ENCODE assay signal across 7 cellular contexts in the genomic region with DNA sequence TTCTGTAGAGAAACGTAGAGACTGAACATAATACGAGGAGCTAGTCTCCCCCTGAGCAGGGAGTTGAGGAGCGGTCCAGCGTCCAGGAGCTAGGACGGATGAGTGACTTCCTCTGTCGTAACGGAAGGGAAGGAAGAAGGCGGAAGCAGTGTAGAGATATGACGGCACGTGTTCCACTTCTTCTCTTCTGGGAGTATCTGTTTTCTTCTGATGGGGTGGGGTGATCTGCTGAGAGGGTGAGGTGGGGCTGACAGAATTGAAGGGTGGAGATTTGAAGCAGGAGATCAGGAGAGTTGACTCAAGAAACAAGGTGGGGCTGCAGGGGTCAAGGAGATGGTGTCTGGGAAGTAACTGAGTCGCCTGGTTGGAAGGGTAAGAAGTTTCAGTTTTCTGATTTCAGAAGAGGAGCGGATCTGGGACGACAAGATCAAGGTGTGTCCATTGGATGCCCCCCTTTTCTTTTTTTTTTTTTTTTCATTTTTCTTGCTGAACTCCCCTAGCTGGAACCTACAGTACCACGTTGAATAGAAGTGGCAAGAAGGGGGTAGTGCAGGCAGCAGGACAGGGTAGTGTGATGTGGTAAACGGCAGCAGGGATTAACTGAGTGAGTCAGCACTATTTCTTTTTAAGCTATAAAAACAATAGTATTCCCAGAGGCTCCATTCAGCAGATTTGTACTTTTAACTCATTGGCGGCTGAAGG. TPM values are rescaled to one million over a fixed set of nuclear protein-coding genes. Genes with fewer than 3 reads are reported as not detected.
DNase-seq lines count a peak whose midpoint lies in the region; ATAC-seq and TF ChIP-seq lines count a peak whose summit lies in the region.

No MANE protein-coding gene starts in this region.

- peak; percentile 20 for TF ChIP-seq CTCF in fibroblast of mammary gland (conservative IDR thresholded peaks at IDR 0.05; ENCODE audit: control insufficient read depth, insufficient read depth, low read depth, low read length)

- H3K4me3 ChIP-seq in fibroblast of mammary gland (ENCODE audit: control insufficient read depth, low read depth, low read length), result peak overlapping the region; percentile 12

- ATAC-seq in T-helper 17 cell, result no peak
- ATAC-seq in stimulated activated effector memory CD8-positive, alpha-beta T cell treated with anti-CD3 and anti-CD28 coated beads, Interleukin-12 subunit alpha, Interleukin-12 subunit beta, amount 100 ng/mL, for 72 hours, result peak; percentile 50
- ATAC-seq in HG03025 (IDR thresholded peaks at IDR 0.05; ENCODE audit: low FRiP score, unreplicated experiment), result no peak
- ATAC-seq in HG02610 (IDR thresholded peaks at IDR 0.05; ENCODE audit: unreplicated experiment), result no peak

- peaks cover 17% of the 10 kb centered on the region for H3K27me3 Mint-ChIP-seq in T-helper 17 cell

- peaks cover 7% of the 10 kb centered on the region for H3K36me3 Mint-ChIP-seq in T-helper 17 cell (ENCODE audit: low read depth)
- no peaks in the 10 kb centered on the region for H3K36me3 Mint-ChIP-seq in stimulated activated effector memory CD8-positive, alpha-beta T cell treated with anti-CD3 and anti-CD28 coated beads, Interleukin-12 subunit alpha, Interleukin-12 subunit beta, amount 100 ng/mL, for 72 hours

- H3K9me3 Mint-ChIP-seq in stimulated activated effector memory CD8-positive, alpha-beta T cell treated with anti-CD3 and anti-CD28 coated beads, Interleukin-12 subunit alpha, Interleukin-12 subunit beta, amount 100 ng/mL, for 72 hours, result peaks cover 4% of the 10 kb centered on the region

- peak overlapping the region; percentile 78 for H3K4me3 Mint-ChIP-seq in T-helper 17 cell
- H3K4me3 Mint-ChIP-seq in stimulated activated effector memory CD8-positive, alpha-beta T cell treated with anti-CD3 and anti-CD28 coated beads, Interleukin-12 subunit alpha, Interleukin-12 subunit beta, amount 100 ng/mL, for 72 hours, result peak overlapping the region; percentile 58

- H3K9me3 ChIP-seq in T-helper 17 cell (ENCODE audit: control insufficient read depth, low read length, poor library complexity, severe bottlenecking), result no peaks in the 10 kb centered on the region

- H3K4me1 Mint-ChIP-seq in T-helper 17 cell, result peaks cover 9% of the 10 kb centered on the region
- H3K4me1 Mint-ChIP-seq in stimulated activated effector memory CD8-positive, alpha-beta T cell treated with anti-CD3 and anti-CD28 coated beads, Interleukin-12 subunit alpha, Interleukin-12 subunit beta, amount 100 ng/mL, for 72 hours, result peaks cover 14% of the 10 kb centered on the region

- DNase-seq in HCEC 1CT, result peak; percentile 61
- no peak for DNase-seq in T-helper 17 cell
- peak; percentile 82 for DNase-seq in fibroblast of mammary gland (ENCODE audit: low read depth)
- no peak for DNase-seq in stimulated activated effector memory CD8-positive, alpha-beta T cell treated with anti-CD3 and anti-CD28 coated beads, Interleukin-12 subunit alpha, Interleukin-12 subunit beta, amount 100 ng/mL, for 72 hours (ENCODE audit: low spot score in 2 of 2)
- DNase-seq in C1 segment of cervical spinal cord (lab: John Stamatoyannopoulos, UW), result no peak

- H3K27ac Mint-ChIP-seq in T-helper 17 cell, result peak overlapping the region; percentile 10
- peak overlapping the region; percentile 69 for H3K27ac Mint-ChIP-seq in stimulated activated effector memory CD8-positive, alpha-beta T cell treated with anti-CD3 and anti-CD28 coated beads, Interleukin-12 subunit alpha, Interleukin-12 subunit beta, amount 100 ng/mL, for 72 hours

RNA-seq across cellular contexts. Expression of a gene that starts 50.7 kb away (rescaled TPM):
- total RNA-seq in T-helper 17 cell, result 10 to 100 TPM; 29.7 to 37.9 TPM

RNA-seq across cellular contexts. Expression of a gene that starts 58.9 kb away (rescaled TPM):
- 1 to 10 TPM; 1.6 to 3.1 TPM for total RNA-seq in T-helper 17 cell

Comparison
In these comparisons a context has a peak if more than half of its experiments do, and no peak if none do; other contexts are left out.
1. DNase-seq: peak in HCEC 1CT (single experiment) and fibroblast of mammary gland (single experiment); none in T-helper 17 cell (0 of 3), stimulated activated effector memory CD8-positive, alpha-beta T cell treated with anti-CD3 and anti-CD28 coated beads, Interleukin-12 subunit alpha, Interleukin-12 subunit beta, amount 100 ng/mL, for 72 hours (0 of 2) and C1 segment of cervical spinal cord (0 of 14).